In the genomic region with DNA sequence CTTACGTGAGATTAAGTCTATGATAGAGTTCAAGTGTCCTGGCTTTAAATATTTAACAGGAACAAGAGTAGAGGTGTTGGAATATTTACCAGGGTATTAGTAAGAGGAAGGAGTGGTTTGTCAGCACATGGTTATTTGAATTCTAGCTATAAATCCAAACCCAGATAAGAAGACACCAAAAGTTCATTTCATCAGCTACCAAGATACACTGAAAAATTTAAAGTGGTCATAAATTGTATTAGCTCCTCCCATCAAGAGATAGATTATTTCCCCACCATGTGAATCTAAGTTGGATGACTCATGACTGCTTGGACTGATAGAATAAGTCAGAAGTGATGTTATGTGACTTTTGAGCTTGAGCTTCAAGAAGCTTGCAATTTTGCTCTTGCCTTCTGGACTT, we compare ENCODE assay signal across 17 cellular contexts.
DNase-seq lines count a peak whose midpoint lies in the region; ATAC-seq, FAIRE-seq and TF ChIP-seq lines count a peak whose summit lies in the region.
"Had no signal": no experiment of that assay in that cellular context is flagged by ENCODE, and none has a peak within 500 bp of the region (broad histone marks: within the 10 kb centered on the region; RNA-seq: fewer than 3 reads in every experiment).

No MANE protein-coding gene starts in this region.

- no peaks in the 10 kb centered on the region for H3K9me3 ChIP-seq in mammary epithelial cell (replicated peaks; ENCODE audit: insufficient read depth, low read length)
- no peaks in the 10 kb centered on the region for H3K9me3 ChIP-seq in keratinocyte (ENCODE audit: control insufficient read depth, low read depth, low read length)
- H3K9me3 ChIP-seq in spleen: no peaks in the 10 kb centered on the region
- H3K9me3 ChIP-seq: A549, Caco-2, ovary had no signal

- no peak overlapping the region for H3K9ac ChIP-seq in mammary epithelial cell (ENCODE audit: insufficient read depth, low read length)
- no peak overlapping the region for H3K9ac ChIP-seq in keratinocyte (ENCODE audit: control insufficient read depth, extremely low read depth, insufficient read depth, low read length)

- no peak for ATAC-seq in HG03520 (IDR thresholded peaks at IDR 0.05; ENCODE audit: unreplicated experiment)
- ATAC-seq: A549 had no signal

- H4K20me1 ChIP-seq in mammary epithelial cell (ENCODE audit: insufficient read depth, low read length) (no peaks in the 10 kb centered on the region), keratinocyte (ENCODE audit: control insufficient read depth, extremely low read depth, insufficient read depth, low read length) (no peaks in the 10 kb centered on the region)

- 95% methylated on average over 1 of the region's 1 CpG for whole genome bisulfite sequencing in mammary epithelial cell (ENCODE audit: low coverage, missing lambda C conversion rate)
- 83 to 93% (median 90%) methylated on average over 1 of the region's 1 CpG for WGBS in spleen, 5 donors

- H3K4me3 ChIP-seq in mammary epithelial cell (replicated peaks in 1 of 3; ENCODE audit: insufficient read depth in 1 of 3, low read depth in 2 of 3, low read length in 3 of 3): no peak overlapping the region
- H3K4me3 ChIP-seq in keratinocyte (ENCODE audit: control insufficient read depth in 2 of 3, extremely low read depth in 1 of 3, insufficient read depth in 2 of 3, low read depth in 1 of 3, low read length in 3 of 3): no peak overlapping the region
- no peak overlapping the region for H3K4me3 ChIP-seq in spleen
- H3K4me3 ChIP-seq: A549, cardiac muscle cell, ovary had no signal

- no peaks in the 10 kb centered on the region for H3K36me3 ChIP-seq in mammary epithelial cell (ENCODE audit: insufficient read depth, low read length)
- no peaks in the 10 kb centered on the region for H3K36me3 ChIP-seq in keratinocyte (ENCODE audit: control insufficient read depth in 2 of 2, extremely low read depth in 1 of 2, insufficient read depth in 2 of 2, low read length in 2 of 2)
- no peaks in the 10 kb centered on the region for H3K36me3 ChIP-seq in spleen
- H3K36me3 ChIP-seq: cardiac muscle cell, ovary had no signal

- H3K4me1 ChIP-seq in mammary epithelial cell (ENCODE audit: insufficient read depth, low read length): peaks cover 35% of the 10 kb centered on the region
- peaks cover 27% of the 10 kb centered on the region for H3K4me1 ChIP-seq in keratinocyte (ENCODE audit: control insufficient read depth, extremely low read depth, insufficient read depth, low read length)
- peaks cover 0 to 9% (median 6%) of the 10 kb centered on the region in 6 donors for H3K4me1 ChIP-seq in spleen
- H3K4me1 ChIP-seq: A549 had no signal

- in situ Hi-C loops in ACHN (cut with HindIII; ENCODE audit: low pct_ligation_motif_present, low pct_unique_long_range_greater_than_20kb, low sequenced_read_pairs) (loop anchor here (25.0 kb wide), 1 partner anchor 186 kb away; no protein-coding TSS in a partner anchor), mammary epithelial cell (cut with MboI; ENCODE audit: low sequenced_read_pairs in 2 of 2) (loop anchor here in 1 of 2 donors (5.0 to 25.0 kb wide), 2 partner anchors 111 to 186 kb away; no protein-coding TSS in a partner anchor)

- peak; percentile 67 for FAIRE-seq in keratinocyte (lab: Jason Lieb, UNC)
- FAIRE-seq: A549 had no signal

- H3K4me2 ChIP-seq in mammary epithelial cell (ENCODE audit: insufficient read depth, low read depth, low read length) (no peak overlapping the region), keratinocyte (ENCODE audit: control insufficient read depth, extremely low read depth, insufficient read depth, low read depth, low read length) (no peak overlapping the region)
- H3K4me2 ChIP-seq: A549 had no signal

- H3K9me1 ChIP-seq in keratinocyte (ENCODE audit: control insufficient read depth, extremely low read depth, insufficient read depth, low read length): no peaks in the 10 kb centered on the region

- H3K27me3 ChIP-seq in mammary epithelial cell (ENCODE audit: insufficient read depth, low read length) (no peaks in the 10 kb centered on the region), keratinocyte (ENCODE audit: control insufficient read depth, extremely low read depth, insufficient read depth, low read length) (no peaks in the 10 kb centered on the region), spleen (replicated peaks in 1 of 7) (peaks cover 0 to 11% (median 0%) of the 10 kb centered on the region in 7 donors)
- H3K27me3 ChIP-seq: cardiac muscle cell, ovary had no signal

- BruUV-seq in mammary epithelial cell (replicated peaks; lab: Mats Ljungman, UMichigan): no TSS peak

- no peak for TF ChIP-seq POLR2A in spleen (IDR thresholded peaks at IDR 0.05)

- intact Hi-C loops in mammary epithelial cell (cut with micrococcal nuclease): loop anchor here (5.0 kb wide), 1 partner anchor 121 kb away; no protein-coding TSS in a partner anchor
- intact Hi-C loops in spleen (cut with DNase I; ENCODE audit: low total_unique reads): loop anchor here (5.0 kb wide), 1 partner anchor 186 kb away; no protein-coding TSS in a partner anchor

- H3K79me2 ChIP-seq in mammary epithelial cell (ENCODE audit: insufficient read depth, low read length) (no peaks in the 10 kb centered on the region), keratinocyte (ENCODE audit: control insufficient read depth, insufficient read depth, low read length) (no peaks in the 10 kb centered on the region)

- TF ChIP-seq CTCF in mammary epithelial cell (conservative IDR thresholded peaks at IDR 0.05 in 1 of 2, IDR thresholded peaks at IDR 0.05 in 1 of 2; ENCODE audit: extremely low read depth in 1 of 2, insufficient read depth in 1 of 2, low read depth in 1 of 2, low read length in 2 of 2): no peak
- TF ChIP-seq CTCF in keratinocyte (optimal IDR thresholded peaks at IDR 0.05 in 1 of 3, IDR thresholded peaks at IDR 0.05 in 1 of 3, conservative IDR thresholded peaks at IDR 0.05 in 1 of 3; ENCODE audit: extremely low read depth in 1 of 3, insufficient read depth in 2 of 3, low read length in 3 of 3): no peak
- TF ChIP-seq CTCF in spleen (IDR thresholded peaks at IDR 0.05 in 8 of 11, conservative IDR thresholded peaks at IDR 0.05 in 3 of 11): no peak

- H3K27ac ChIP-seq in mammary epithelial cell (ENCODE audit: insufficient read depth, low read depth, low read length) (no peak overlapping the region), keratinocyte (ENCODE audit: control insufficient read depth, insufficient read depth, low read length) (no peak overlapping the region), spleen (no peak overlapping the region)
- H3K27ac ChIP-seq: A549, cardiac muscle cell, HL-60, ovary had no signal

- H2AFZ ChIP-seq in mammary epithelial cell (ENCODE audit: low read depth, low read length): peak overlapping the region; percentile 2
- no peak overlapping the region for H2AFZ ChIP-seq in keratinocyte (ENCODE audit: control insufficient read depth, low read length)

- dilution Hi-C loops in mammary epithelial cell (cut with HindIII; ENCODE audit: low sequenced_read_pairs): no loop called here
- dilution Hi-C loops in keratinocyte (cut with MboI; ENCODE audit: extremely low pct_ligation_motif_present, low sequenced_read_pairs): no loop called here

- CTCF ChIA-PET in mammary epithelial cell (lab: Charles Lee; ENCODE audit: low non-redundant PET): no interaction called here

- peak; percentile 51 for DNase-seq in ACHN
- DNase-seq in NCI-H226: peak; percentile 81
- peak; percentile 46 for DNase-seq in mammary epithelial cell
- DNase-seq in keratinocyte (ENCODE audit: low read depth, low spot score): no peak
- no peak for DNase-seq in spleen
- DNase-seq in NCI-H187 treated with DMSO at 0.1 percent for 48 hours (lab: John Stamatoyannopoulos, UW): no peak
- no peak for DNase-seq in NCI-H345 treated with DMSO at 0.1 percent for 48 hours (lab: John Stamatoyannopoulos, UW; ENCODE audit: unreplicated experiment)
- DNase-seq: activated gamma-delta T cell, Caco-2, H7, ovary, Right ventricle myocardium superior, T1000 had no signal

Comparison
In these comparisons a context has a peak if more than half of its experiments do, and no peak if none do; other contexts are left out.
1. DNase-seq: peak in ACHN (single experiment), NCI-H226 (single experiment) and mammary epithelial cell (single experiment); none in keratinocyte (single experiment), spleen (single experiment), NCI-H187 treated with DMSO at 0.1 percent for 48 hours (single experiment) and NCI-H345 treated with DMSO at 0.1 percent for 48 hours (single experiment).